Comparison of ENCODE assay signal across 20 cellular contexts in the genomic region with DNA sequence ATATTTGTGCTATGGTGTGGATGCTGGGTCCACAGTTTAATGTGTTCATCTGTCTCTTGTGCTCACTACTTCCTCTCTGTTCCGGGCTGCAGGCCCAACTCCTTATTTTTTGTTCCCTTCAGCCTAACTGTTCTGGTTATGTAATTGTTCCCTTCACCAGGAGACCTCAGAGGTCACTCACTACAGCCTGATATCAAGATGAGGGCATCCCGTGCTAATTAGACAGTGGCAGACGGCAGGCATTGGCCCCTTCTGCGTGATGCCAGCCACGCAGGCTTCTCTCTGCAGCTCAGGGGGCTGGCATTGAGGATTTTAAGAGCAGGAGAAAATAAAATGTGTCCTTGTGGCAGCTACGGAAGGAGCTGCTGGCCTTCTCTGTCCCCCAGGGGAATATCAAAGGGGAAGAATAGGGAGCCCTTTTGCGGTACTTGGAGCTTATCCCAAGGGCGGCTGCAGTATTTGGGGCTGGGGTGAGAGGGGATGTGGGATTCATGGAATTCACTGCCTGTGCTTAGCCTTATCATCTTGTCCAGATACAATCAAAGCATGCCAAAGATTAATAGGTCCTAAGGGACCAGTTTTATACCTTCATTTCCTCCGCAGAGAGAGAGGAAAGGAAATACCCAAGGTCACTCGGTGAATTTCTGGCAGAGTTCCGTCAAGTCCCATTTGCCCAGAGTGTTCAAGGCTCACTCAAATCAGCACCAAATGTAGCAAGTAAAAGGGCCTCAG. TPM values are rescaled to one million over a fixed set of nuclear protein-coding genes. Genes with fewer than 3 reads are reported as not detected.
A peak's percentile ranks its signal among the peaks of the same experiment; 100 is the strongest.
DNase-seq lines count a peak whose midpoint lies in the region; ATAC-seq, FAIRE-seq and TF ChIP-seq lines count a peak whose summit lies in the region.
"Had no signal": no experiment of that assay in that cellular context is flagged by ENCODE, and none has a peak within 500 bp of the region (broad histone marks: within the 10 kb centered on the region; RNA-seq: fewer than 3 reads in every experiment).

No MANE protein-coding gene starts in this region.

- H3K36me3 Mint-ChIP-seq in chondrocyte (ENCODE audit: low read depth), result peaks cover 4% of the 10 kb centered on the region
- H3K36me3 Mint-ChIP-seq in activated T-cell treated with anti-CD3 and anti-CD28 coated beads, Interleukin-2, amount 50 U/mL, for 24 hours (ENCODE audit: low read depth), result peaks cover 4% of the 10 kb centered on the region

- dilution Hi-C loops in endothelial cell of umbilical vein (cut with MboI; ENCODE audit: extremely low pct_ligation_motif_present, low sequenced_read_pairs), result no loop called here

- H3K27me3 Mint-ChIP-seq in chondrocyte (ENCODE audit: low read depth), result no peaks in the 10 kb centered on the region
- no peaks in the 10 kb centered on the region for H3K27me3 Mint-ChIP-seq in activated T-cell treated with anti-CD3 and anti-CD28 coated beads, Interleukin-2, amount 50 U/mL, for 24 hours

- TF ChIP-seq CTCF in endothelial cell of umbilical vein (IDR thresholded peaks at IDR 0.05; ENCODE audit: extremely low read depth in 1 of 2, insufficient read depth in 1 of 2, low read depth in 1 of 2, low read length in 2 of 2), result no peak
- no peak for TF ChIP-seq CTCF in chondrocyte (IDR thresholded peaks at IDR 0.05)

- no peak overlapping the region for H3K27ac Mint-ChIP-seq in chondrocyte (ENCODE audit: unreplicated experiment)
- H3K27ac Mint-ChIP-seq in activated T-cell treated with anti-CD3 and anti-CD28 coated beads, Interleukin-2, amount 50 U/mL, for 24 hours, result no peak overlapping the region
- H3K27ac Mint-ChIP-seq: CD8-positive, alpha-beta T cell; GM23338 had no signal

- H3K9me3 ChIP-seq in endothelial cell of umbilical vein (replicated peaks; ENCODE audit: control insufficient read depth, insufficient read depth, low read length) (no peaks in the 10 kb centered on the region), subcutaneous abdominal adipose tissue (ENCODE audit: control insufficient read depth in 5 of 5, low read length in 5 of 5) (peaks cover 3 to 17% (median 8%) of the 10 kb centered on the region in 5 donors)
- H3K9me3 ChIP-seq: BE2C had no signal

- BruUV-seq in endothelial cell of umbilical vein (replicated peaks; lab: Mats Ljungman, UMichigan), result no TSS peak

- H3K9ac ChIP-seq in endothelial cell of umbilical vein (replicated peaks; ENCODE audit: extremely low read depth, insufficient read depth, low read length) (no peak overlapping the region), subcutaneous abdominal adipose tissue (ENCODE audit: low read length in 5 of 5) (peak overlapping the region in 2 of 5 donors; percentile 38 to 47)

- H3K4me2 ChIP-seq in endothelial cell of umbilical vein (ENCODE audit: insufficient read depth, low read length), result peak overlapping the region; percentile 0
- H3K4me2 ChIP-seq: GM23338 had no signal

- CTCF ChIA-PET in endothelial cell of umbilical vein (lab: Charles Lee), result interaction anchor here (1.3 to 3.8 kb wide), 4 partner anchors 10 to 268 kb away, joined by 3 to 14 read pairs (median 7); a partner anchor contains a TSS

- H3K79me2 ChIP-seq in endothelial cell of umbilical vein (ENCODE audit: control insufficient read depth, insufficient read depth, low read length), result no peaks in the 10 kb centered on the region

- TF ChIP-seq POLR2A in endothelial cell of umbilical vein (IDR thresholded peaks at IDR 0.05; ENCODE audit: low read depth, low read length), result no peak

- H4K20me1 ChIP-seq in endothelial cell of umbilical vein (replicated peaks; ENCODE audit: control insufficient read depth, extremely low read depth, insufficient read depth, low read length), result no peaks in the 10 kb centered on the region

- H3K4me3 ChIP-seq in endothelial cell of umbilical vein (replicated peaks in 1 of 3; ENCODE audit: insufficient read depth in 1 of 3, low read depth in 1 of 3, low read length in 3 of 3) (no peak overlapping the region), subcutaneous abdominal adipose tissue (ENCODE audit: low read depth in 1 of 5, low read length in 5 of 5) (peak overlapping the region in 1 of 5 donors; percentile 6), H7 (ENCODE audit: insufficient read depth, low read depth, low read length) (no peak overlapping the region)
- H3K4me3 ChIP-seq: GM23338, MG63 had no signal

- peak; percentile 64 for FAIRE-seq in endothelial cell of umbilical vein (lab: Jason Lieb, UNC)

- peak; percentile 6 for DNase-seq in G401 (ENCODE audit: low spot score)
- peak; percentile 50 for DNase-seq in endothelial cell of umbilical vein (ENCODE audit: low read depth, low spot score)
- no peak for DNase-seq in left lobe of liver (ENCODE audit: low spot score)
- DNase-seq in NCI-H2107 treated with DMSO at 0.1 percent for 48 hours (lab: John Stamatoyannopoulos, UW; ENCODE audit: unreplicated experiment), result no peak
- no peak for DNase-seq in H7
- no peak for DNase-seq in chondrocyte (ENCODE audit: low spot score)
- no peak for DNase-seq in activated T-cell treated with anti-CD3 and anti-CD28 coated beads, Interleukin-2, amount 50 U/mL, for 24 hours
- DNase-seq: BE2C; CD8-positive, alpha-beta T cell; DND-41; GF-D8; MG63; NCI-H1105; NCI-H187 treated with DMSO at 0.1 percent for 48 hours; NCI-H2171 treated with DMSO at 0.1 percent for 48 hours; NCI-H510A; NCI-H82; SHP77 had no signal

- H2AFZ ChIP-seq in endothelial cell of umbilical vein (ENCODE audit: low read depth, low read length), result peak overlapping the region; percentile 56
- H2AFZ ChIP-seq: GM23338 had no signal

- H3K9me3 Mint-ChIP-seq in chondrocyte (ENCODE audit: low read depth), result peaks cover 12% of the 10 kb centered on the region
- peaks cover 7% of the 10 kb centered on the region for H3K9me3 Mint-ChIP-seq in activated T-cell treated with anti-CD3 and anti-CD28 coated beads, Interleukin-2, amount 50 U/mL, for 24 hours

- ATAC-seq in left lobe of liver, result peak; percentile 42
- ATAC-seq: CD8-positive, alpha-beta T cell; GM23338 had no signal

- no peaks in the 10 kb centered on the region for H3K4me1 Mint-ChIP-seq in chondrocyte (ENCODE audit: low read depth)
- peaks cover 3% of the 10 kb centered on the region for H3K4me1 Mint-ChIP-seq in activated T-cell treated with anti-CD3 and anti-CD28 coated beads, Interleukin-2, amount 50 U/mL, for 24 hours (ENCODE audit: low read depth)

- no peaks in the 10 kb centered on the region for H3K9me1 ChIP-seq in endothelial cell of umbilical vein (replicated peaks; ENCODE audit: control insufficient read depth, extremely low read depth, insufficient read depth, low read length)

- H3K4me1 ChIP-seq in endothelial cell of umbilical vein (ENCODE audit: control insufficient read depth, extremely low read depth, insufficient read depth, low read length) (peaks cover 24% of the 10 kb centered on the region), subcutaneous abdominal adipose tissue (ENCODE audit: control insufficient read depth in 5 of 5, insufficient read depth in 5 of 5, low read length in 5 of 5) (peaks cover 4 to 29% (median 12%) of the 10 kb centered on the region in 5 donors)
- H3K4me1 ChIP-seq: BE2C had no signal

- POLR2A ChIA-PET in endothelial cell of umbilical vein (lab: Charles Lee), result no interaction called here

- H3K27me3 ChIP-seq in endothelial cell of umbilical vein (ENCODE audit: control insufficient read depth in 2 of 2, insufficient read depth in 2 of 2, low read length in 2 of 2), result no peaks in the 10 kb centered on the region
- no peaks in the 10 kb centered on the region for H3K27me3 ChIP-seq in subcutaneous abdominal adipose tissue (ENCODE audit: control insufficient read depth in 5 of 5, insufficient read depth in 4 of 5, low read length in 5 of 5)
- no peaks in the 10 kb centered on the region for H3K27me3 ChIP-seq in H7 (ENCODE audit: control insufficient read depth, insufficient read depth, low read length)
- H3K27me3 ChIP-seq: BE2C, MG63 had no signal

- H3K36me3 ChIP-seq in endothelial cell of umbilical vein (ENCODE audit: control insufficient read depth in 2 of 2, extremely low read depth in 1 of 2, insufficient read depth in 2 of 2, low read length in 2 of 2) (no peaks in the 10 kb centered on the region), subcutaneous abdominal adipose tissue (ENCODE audit: control insufficient read depth in 5 of 5, insufficient read depth in 5 of 5, low read length in 5 of 5) (no peaks in the 10 kb centered on the region), H7 (replicated peaks; ENCODE audit: control insufficient read depth, insufficient read depth, low read length) (no peaks in the 10 kb centered on the region)
- H3K36me3 ChIP-seq: BE2C, MG63 had no signal

- intact Hi-C loops in endothelial cell of umbilical vein (cut with micrococcal nuclease), result loop anchor here (2.0 kb wide), 2 partner anchors 53 to 125 kb away; a partner anchor contains a TSS

- H3K27ac ChIP-seq in endothelial cell of umbilical vein (ENCODE audit: insufficient read depth, low read depth, low read length), result peak overlapping the region; percentile 67
- peak overlapping the region; percentile 61 for H3K27ac ChIP-seq in subcutaneous abdominal adipose tissue (ENCODE audit: low read depth, low read length)

- in situ Hi-C loops in G401 (cut with HindIII; ENCODE audit: low sequenced_read_pairs), result no loop called here

- H3K4me3 Mint-ChIP-seq in chondrocyte (ENCODE audit: unreplicated experiment), result no peak overlapping the region
- H3K4me3 Mint-ChIP-seq in activated T-cell treated with anti-CD3 and anti-CD28 coated beads, Interleukin-2, amount 50 U/mL, for 24 hours, result no peak overlapping the region
- H3K4me3 Mint-ChIP-seq: CD8-positive, alpha-beta T cell; GM23338 had no signal

TF ChIP-seq in endothelial cell of umbilical vein, 7 proteins besides CTCF, POLR2A, EP300 and RAD21:
- TF ChIP-seq EZH2 (IDR thresholded peaks at IDR 0.05; ENCODE audit: borderline replicate concordance, low read depth, low read length, severe bottlenecking) (no peak), GATA2 (IDR thresholded peaks at IDR 0.05; ENCODE audit: insufficient read depth, insufficient read length, low read depth, low read length) (peak; percentile 13), POLR2AphosphoS5 (IDR thresholded peaks at IDR 0.05; ENCODE audit: insufficient read depth, low read depth, low read length) (no peak), MYC (IDR thresholded peaks at IDR 0.05; ENCODE audit: low read depth, low read length) (no peak), JUN (IDR thresholded peaks at IDR 0.05; ENCODE audit: borderline replicate concordance, insufficient read depth, insufficient read length, low read depth) (no peak)

RNA-seq across cellular contexts. Expression of a gene that starts 53.3 kb away (rescaled TPM):
- 5.4 and 10.5 TPM in 2 replicates for total RNA-seq in G401 (2014; rRNA removed; shearing (Covaris generic))
- total RNA-seq in endothelial cell of umbilical vein (17.6 and 20.5 TPM in 2 replicates), left lobe of liver (13.8 TPM), chondrocyte (37.5 to 42.3 TPM (median 40.5 TPM) in 3 replicates)
- 12.7 and 15.8 TPM in 2 replicates for polyA plus RNA-seq in endothelial cell of umbilical vein
- 11.8 and 12.3 TPM in 2 replicates for polyA plus RNA-seq in endothelial cell of umbilical vein (2011; cell fraction: cytosol; rRNA removed)
- 26.8 and 40.7 TPM in 2 replicates for polyA plus RNA-seq in endothelial cell of umbilical vein (2011; cell fraction: nucleus; rRNA removed)
- 22.9 and 24.9 TPM in 2 replicates for polyA plus RNA-seq in endothelial cell of umbilical vein (2012)
- polyA minus RNA-seq in endothelial cell of umbilical vein, result 24.2 and 31.0 TPM in 2 replicates
- not detected for polyA minus RNA-seq in endothelial cell of umbilical vein (2011; cell fraction: cytosol; rRNA and poly(A)+ RNA removed)
- polyA minus RNA-seq in endothelial cell of umbilical vein (2011; cell fraction: nucleus; rRNA and poly(A)+ RNA removed), result 20.3 and 33.3 TPM in 2 replicates
- 70.4 and 77.3 TPM in 2 replicates for total RNA-seq in H7 (2014; rRNA removed; shearing (Covaris generic))

Comparison
In these comparisons a context has a peak if more than half of its experiments do, and no peak if none do; other contexts are left out.
1. DNase-seq: peak in G401 (single experiment) and endothelial cell of umbilical vein (single experiment); none in left lobe of liver (single experiment), NCI-H2107 treated with DMSO at 0.1 percent for 48 hours (single experiment), H7 (single experiment), chondrocyte (single experiment) and activated T-cell treated with anti-CD3 and anti-CD28 coated beads, Interleukin-2, amount 50 U/mL, for 24 hours (single experiment).